Comparison of ENCODE assay signal across 1 cellular context in genomic region chr16:370980-371728, GRCh38.
TF ChIP-seq lines count a peak whose summit lies in the region.

No MANE protein-coding gene starts in this region.

TF ChIP-seq in GM23338, 12 proteins besides CTCF, POLR2A, EP300 and RAD21 (continued from another document):
- TF ChIP-seq, protein P1, sequence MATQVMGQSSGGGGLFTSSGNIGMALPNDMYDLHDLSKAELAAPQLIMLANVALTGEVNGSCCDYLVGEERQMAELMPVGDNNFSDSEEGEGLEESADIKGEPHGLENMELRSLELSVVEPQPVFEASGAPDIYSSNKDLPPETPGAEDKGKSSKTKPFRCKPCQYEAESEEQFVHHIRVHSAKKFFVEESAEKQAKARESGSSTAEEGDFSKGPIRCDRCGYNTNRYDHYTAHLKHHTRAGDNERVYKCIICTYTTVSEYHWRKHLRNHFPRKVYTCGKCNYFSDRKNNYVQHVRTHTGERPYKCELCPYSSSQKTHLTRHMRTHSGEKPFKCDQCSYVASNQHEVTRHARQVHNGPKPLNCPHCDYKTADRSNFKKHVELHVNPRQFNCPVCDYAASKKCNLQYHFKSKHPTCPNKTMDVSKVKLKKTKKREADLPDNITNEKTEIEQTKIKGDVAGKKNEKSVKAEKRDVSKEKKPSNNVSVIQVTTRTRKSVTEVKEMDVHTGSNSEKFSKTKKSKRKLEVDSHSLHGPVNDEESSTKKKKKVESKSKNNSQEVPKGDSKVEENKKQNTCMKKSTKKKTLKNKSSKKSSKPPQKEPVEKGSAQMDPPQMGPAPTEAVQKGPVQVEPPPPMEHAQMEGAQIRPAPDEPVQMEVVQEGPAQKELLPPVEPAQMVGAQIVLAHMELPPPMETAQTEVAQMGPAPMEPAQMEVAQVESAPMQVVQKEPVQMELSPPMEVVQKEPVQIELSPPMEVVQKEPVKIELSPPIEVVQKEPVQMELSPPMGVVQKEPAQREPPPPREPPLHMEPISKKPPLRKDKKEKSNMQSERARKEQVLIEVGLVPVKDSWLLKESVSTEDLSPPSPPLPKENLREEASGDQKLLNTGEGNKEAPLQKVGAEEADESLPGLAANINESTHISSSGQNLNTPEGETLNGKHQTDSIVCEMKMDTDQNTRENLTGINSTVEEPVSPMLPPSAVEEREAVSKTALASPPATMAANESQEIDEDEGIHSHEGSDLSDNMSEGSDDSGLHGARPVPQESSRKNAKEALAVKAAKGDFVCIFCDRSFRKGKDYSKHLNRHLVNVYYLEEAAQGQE (IDR thresholded peaks at IDR 0.05; ENCODE audit: unreplicated experiment) = no peak
- TF ChIP-seq ZNF462 (CRISPR knock-in tag; IDR thresholded peaks at IDR 0.05) = no peak
